Comparison of ENCODE assay signal across 13 cellular contexts in genomic region chr14:99188721-99189120, GRCh38.
A peak's percentile ranks its signal among the peaks of the same experiment; 100 is the strongest.
DNase-seq lines count a peak whose midpoint lies in the region; ATAC-seq, FAIRE-seq and TF ChIP-seq lines count a peak whose summit lies in the region.
"Had no signal": no experiment of that assay in that cellular context is flagged by ENCODE, and none has a peak within 500 bp of the region (broad histone marks: within the 10 kb centered on the region; RNA-seq: fewer than 3 reads in every experiment).

No MANE protein-coding gene starts in this region.

- H3K9ac ChIP-seq in keratinocyte (ENCODE audit: control insufficient read depth, extremely low read depth, insufficient read depth, low read length) = peak overlapping the region; percentile 58
- H3K9ac ChIP-seq: GM23248 had no signal

- 0 out of 2 replicates have a peak, but pooled peaks have one; percentile 12 for TF ChIP-seq CTCF in OCI-LY7 (conservative IDR thresholded peaks at IDR 0.05; ENCODE audit: low read length)
- peak; percentile 54 to 64 (median 63) for TF ChIP-seq CTCF in keratinocyte (optimal IDR thresholded peaks at IDR 0.05 in 1 of 3, IDR thresholded peaks at IDR 0.05 in 1 of 3, conservative IDR thresholded peaks at IDR 0.05 in 1 of 3; ENCODE audit: extremely low read depth in 1 of 3, insufficient read depth in 2 of 3, low read length in 3 of 3)

- H3K27me3 ChIP-seq in keratinocyte (ENCODE audit: control insufficient read depth, extremely low read depth, insufficient read depth, low read length) = no peaks in the 10 kb centered on the region

- H3K4me3 Mint-ChIP-seq in activated naive CD4-positive, alpha-beta T cell treated with anti-CD3 and anti-CD28 coated beads, Interleukin-2, amount 10 ng/mL, durations not matched to agents 7 days and 5 days = peak overlapping the region; percentile 78

- H3K4me1 ChIP-seq in OCI-LY7 (ENCODE audit: insufficient read depth, low read length, poor library complexity, severe bottlenecking) = no peaks in the 10 kb centered on the region
- peaks cover 25% of the 10 kb centered on the region for H3K4me1 ChIP-seq in keratinocyte (ENCODE audit: control insufficient read depth, extremely low read depth, insufficient read depth, low read length)

- no peaks in the 10 kb centered on the region for H3K9me3 Mint-ChIP-seq in activated naive CD4-positive, alpha-beta T cell treated with anti-CD3 and anti-CD28 coated beads, Interleukin-2, amount 10 ng/mL, durations not matched to agents 7 days and 5 days

- H3K36me3 ChIP-seq in OCI-LY7 (ENCODE audit: insufficient read depth, low read length) (no peaks in the 10 kb centered on the region), keratinocyte (ENCODE audit: control insufficient read depth in 2 of 2, extremely low read depth in 1 of 2, insufficient read depth in 2 of 2, low read length in 2 of 2) (peaks cover 0 to 3% of the 10 kb centered on the region in 2 experiments)
- H3K36me3 ChIP-seq: heart right ventricle had no signal

- dilution Hi-C loops in keratinocyte (cut with MboI; ENCODE audit: extremely low pct_ligation_motif_present, low sequenced_read_pairs) = no loop called here

- H3K9me2 ChIP-seq in OCI-LY7 (ENCODE audit: insufficient read depth, low read length) = no peaks in the 10 kb centered on the region

- ATAC-seq in GM21381 (IDR thresholded peaks at IDR 0.05; ENCODE audit: unreplicated experiment) (no peak), HG03442 (IDR thresholded peaks at IDR 0.05; ENCODE audit: unreplicated experiment) (no peak), HG03571 (IDR thresholded peaks at IDR 0.05; ENCODE audit: unreplicated experiment) (no peak)
- ATAC-seq: heart right ventricle, sciatic nerve had no signal

- FAIRE-seq in keratinocyte (lab: Jason Lieb, UNC) = peak; percentile 5

- no TSS peak for BruUV-seq in OCI-LY7 (replicated peaks; lab: Mats Ljungman, UMichigan)

- H3K36me3 Mint-ChIP-seq in activated naive CD4-positive, alpha-beta T cell treated with anti-CD3 and anti-CD28 coated beads, Interleukin-2, amount 10 ng/mL, durations not matched to agents 7 days and 5 days = peaks cover 61% of the 10 kb centered on the region

- H3K4me3 ChIP-seq in OCI-LY7 (ENCODE audit: low read depth, low read length, poor library complexity, severe bottlenecking) (no peak overlapping the region), keratinocyte (ENCODE audit: control insufficient read depth in 2 of 3, extremely low read depth in 1 of 3, insufficient read depth in 2 of 3, low read depth in 1 of 3, low read length in 3 of 3) (peak overlapping the region in 2 of 3 experiments; percentile 43 to 56)
- H3K4me3 ChIP-seq: GM23248, heart right ventricle, PC-9 had no signal

- CTCF ChIA-PET in OCI-LY7 (lab: Charles Lee; ENCODE audit: unreplicated experiment) = no interaction called here
- CTCF ChIA-PET in activated naive CD4-positive, alpha-beta T cell treated with anti-CD3 and anti-CD28 coated beads, Interleukin-2, amount 10 ng/mL, durations not matched to agents 7 days and 5 days (lab: Charles Lee) = interaction anchor here (0.7 to 3.5 kb wide), 15 partner anchors 11 to 1050 kb away, joined by 3 to 17 read pairs (median 4); partner anchors contain the start of gene BCL11B

- H3K4me2 ChIP-seq in OCI-LY7 (ENCODE audit: low read length) = no peak overlapping the region
- peak overlapping the region; percentile 75 for H3K4me2 ChIP-seq in keratinocyte (ENCODE audit: control insufficient read depth, extremely low read depth, insufficient read depth, low read depth, low read length)
- H3K4me2 ChIP-seq: PC-9 had no signal

- peaks cover 97% of the 10 kb centered on the region for H3K4me1 Mint-ChIP-seq in activated naive CD4-positive, alpha-beta T cell treated with anti-CD3 and anti-CD28 coated beads, Interleukin-2, amount 10 ng/mL, durations not matched to agents 7 days and 5 days

- DNase-seq in Daoy (ENCODE audit: low read depth) = peak; percentile 48
- no peak for DNase-seq in OCI-LY7 (ENCODE audit: low spot score)
- DNase-seq in activated naive CD4-positive, alpha-beta T cell treated with anti-CD3 and anti-CD28 coated beads, Interleukin-2, amount 10 ng/mL, durations not matched to agents 7 days and 5 days = peak; percentile 58
- no peak for DNase-seq in keratinocyte (ENCODE audit: low read depth, low spot score)
- DNase-seq in SK-N-DZ (ENCODE audit: low spot score) = no peak
- DNase-seq: cortex of kidney, heart right ventricle, PC-9 had no signal

- peak overlapping the region; percentile 95 for H3K27ac Mint-ChIP-seq in activated naive CD4-positive, alpha-beta T cell treated with anti-CD3 and anti-CD28 coated beads, Interleukin-2, amount 10 ng/mL, durations not matched to agents 7 days and 5 days

- H3K9me1 ChIP-seq in keratinocyte (ENCODE audit: control insufficient read depth, extremely low read depth, insufficient read depth, low read length) = peaks cover 2% of the 10 kb centered on the region

- H2AFZ ChIP-seq in OCI-LY7 (ENCODE audit: low read length) (no peak overlapping the region), keratinocyte (ENCODE audit: control insufficient read depth, low read length) (no peak overlapping the region)
- H2AFZ ChIP-seq: GM23248, PC-9 had no signal

- H3K27ac ChIP-seq in OCI-LY7 (ENCODE audit: low read depth, low read length, poor library complexity, severe bottlenecking) (no peak overlapping the region), keratinocyte (ENCODE audit: control insufficient read depth, insufficient read depth, low read length) (no peak overlapping the region)
- H3K27ac ChIP-seq: GM23248, PC-9 had no signal

- H3K9me3 ChIP-seq in OCI-LY7 (ENCODE audit: low read length) = no peaks in the 10 kb centered on the region
- no peaks in the 10 kb centered on the region for H3K9me3 ChIP-seq in keratinocyte (ENCODE audit: control insufficient read depth, low read depth, low read length)
- H3K9me3 ChIP-seq: heart right ventricle had no signal

- H4K20me1 ChIP-seq in OCI-LY7 (ENCODE audit: insufficient read depth, low read length) = no peaks in the 10 kb centered on the region
- peaks cover 3% of the 10 kb centered on the region for H4K20me1 ChIP-seq in keratinocyte (ENCODE audit: control insufficient read depth, extremely low read depth, insufficient read depth, low read length)

- H3K27me3 Mint-ChIP-seq in activated naive CD4-positive, alpha-beta T cell treated with anti-CD3 and anti-CD28 coated beads, Interleukin-2, amount 10 ng/mL, durations not matched to agents 7 days and 5 days = no peaks in the 10 kb centered on the region

- POLR2A ChIA-PET in OCI-LY7 (lab: Charles Lee) = no interaction called here

- no peaks in the 10 kb centered on the region for H3K79me2 ChIP-seq in OCI-LY7 (ENCODE audit: insufficient read depth, low read depth, low read length)
- peaks cover 88% of the 10 kb centered on the region for H3K79me2 ChIP-seq in keratinocyte (ENCODE audit: control insufficient read depth, insufficient read depth, low read length)

- intact Hi-C loops in OCI-LY7 (cut with micrococcal nuclease; ENCODE audit: unreplicated experiment) = no loop called here

Comparison
In these comparisons a context has a peak if more than half of its experiments do, and no peak if none do; other contexts are left out.
1. DNase-seq: peak in Daoy (single experiment) and activated naive CD4-positive, alpha-beta T cell treated with anti-CD3 and anti-CD28 coated beads, Interleukin-2, amount 10 ng/mL, durations not matched to agents 7 days and 5 days (single experiment); none in OCI-LY7 (single experiment), keratinocyte (single experiment) and SK-N-DZ (single experiment).